In the genomic region with DNA sequence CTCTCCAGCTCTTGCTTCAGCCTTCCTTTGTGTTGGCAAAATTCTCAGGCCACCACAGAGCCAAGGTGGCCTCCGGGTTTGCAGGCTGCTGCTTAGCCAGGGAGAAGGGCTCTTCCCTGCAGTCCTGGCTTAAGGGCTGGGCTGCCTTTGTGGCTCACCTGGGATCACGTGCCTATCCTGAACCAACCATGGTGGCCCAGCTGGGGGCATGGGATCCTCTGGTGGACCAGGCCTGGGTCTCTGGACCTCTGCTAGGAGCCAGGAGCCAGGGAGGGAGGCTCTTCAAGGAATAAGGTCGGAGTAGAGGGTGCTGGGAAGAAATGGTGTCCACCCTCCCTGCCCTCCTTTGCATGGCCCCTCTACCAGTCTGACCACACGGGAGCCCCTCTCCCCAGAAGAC, we compare ENCODE assay signal across 30 cellular contexts. TPM values are rescaled to one million over a fixed set of nuclear protein-coding genes. Genes with fewer than 3 reads are reported as not detected.
"Had no signal": no experiment of that assay in that cellular context is flagged by ENCODE, and none has a peak within 500 bp of the region (broad histone marks: within the 10 kb centered on the region; RNA-seq: fewer than 3 reads in every experiment).

No MANE protein-coding gene starts in this region.

- H3K4me1 ChIP-seq: adrenal gland, body of pancreas, breast epithelium, Peyer's patch had no signal

- H3K27me3 ChIP-seq: adrenal gland, body of pancreas, Peyer's patch had no signal

- H3K9me3 ChIP-seq: adrenal gland, body of pancreas, breast epithelium, Peyer's patch had no signal

- DNase-seq: activated CD4-positive, alpha-beta T cell treated with anti-CD3 and anti-CD28 coated beads for 36 hours; activated CD4-positive, alpha-beta T cell treated with anti-CD3 and anti-CD28 coated beads, Interleukin-2, amount 10 ng/mL, durations not matched to agents 7 days and 5 days; activated CD4-positive, alpha-beta T cell treated with anti-CD3 and anti-CD28 coated beads, Interleukin-2, amount 50 U/mL, for 48 hours; activated CD8-positive, alpha-beta memory T cell treated with anti-CD3 and anti-CD28 coated beads, Interleukin-2, amount 50 U/mL, for 4 hours; activated gamma-delta T cell treated with Interleukin-2 at 50 U/mL for 16 hours; activated naive CD4-positive, alpha-beta T cell treated with anti-CD3 and anti-CD28 coated beads for 36 hours; activated T-cell treated with anti-CD3 and anti-CD28 coated beads for 4 hours; activated T-cell treated with anti-CD3 and anti-CD28 coated beads, Interleukin-2, amount 50 U/mL, for 4 hours; adrenal gland; body of pancreas; MM.1S; MV-4-11; NCI-H1092 treated with DMSO at 0.1 percent for 48 hours; NCI-H1417; NCI-H146; NCI-H187; NCI-H2029 treated with DMSO at 0.1 percent for 48 hours; NCI-H2107; NCI-H2171; NCI-H510A; NCI-H526; NCI-H748 treated with DMSO at 0.1 percent for 48 hours; NK-92 treated with Interleukin-12 subunit alpha and Interleukin-12 subunit beta, amount 100 ng/mL, for 24 hours; PC-3; Peyer's patch; RPMI8226 had no signal

- ATAC-seq: activated CD4-positive, alpha-beta T cell treated with anti-CD3 and anti-CD28 coated beads for 36 hours; activated CD4-positive, CD25-positive, alpha-beta regulatory T cell treated with anti-CD3 and anti-CD28 coated beads, Interleukin-2, amount 50 U/mL, for 24 hours; activated naive CD4-positive, alpha-beta T cell treated with anti-CD3 and anti-CD28 coated beads, Interleukin-2, amount 50 U/mL, for 72 hours; activated T-cell treated with anti-CD3 and anti-CD28 coated beads, Interleukin-2, amount 50 U/mL, for 4 hours; body of pancreas; PC-3 had no signal

- H3K4me3 ChIP-seq: adrenal gland, body of pancreas, breast epithelium, Peyer's patch had no signal

- H3K36me3 ChIP-seq: adrenal gland, breast epithelium, Peyer's patch had no signal

- H3K27ac ChIP-seq: adrenal gland, body of pancreas, breast epithelium, Peyer's patch had no signal

RNA-seq across cellular contexts. Expression of gene CACNA1I, which starts 43.9 kb away (rescaled TPM):
- total RNA-seq: LHCN-M2, PC-3 had no signal
